ENCODE assay signal across 22 cellular contexts in the genomic region with DNA sequence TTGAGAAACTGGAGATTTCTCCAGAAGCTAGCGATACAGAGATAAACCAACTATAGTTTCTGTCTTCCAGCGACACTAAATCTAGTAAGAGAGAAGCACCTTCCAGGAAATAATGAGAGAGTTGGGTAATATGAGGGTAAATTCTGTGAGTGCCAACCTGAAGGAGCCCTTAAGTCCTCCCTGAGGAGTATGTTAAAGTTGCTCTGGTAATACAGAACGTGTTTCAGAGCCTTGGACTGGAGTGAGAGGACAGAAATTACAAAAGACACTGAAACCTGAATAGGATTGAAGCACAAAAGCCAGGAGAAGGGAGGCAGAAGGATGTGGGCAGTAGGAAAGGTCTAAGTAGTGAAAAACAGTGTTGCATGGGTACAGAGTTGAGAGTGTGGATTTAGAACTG. TPM values are rescaled to one million over a fixed set of nuclear protein-coding genes. Genes with fewer than 3 reads are reported as not detected.
DNase-seq lines count a peak whose midpoint lies in the region; ATAC-seq, FAIRE-seq and TF ChIP-seq lines count a peak whose summit lies in the region.
"Had no signal": no experiment of that assay in that cellular context is flagged by ENCODE, and none has a peak within 500 bp of the region (broad histone marks: within the 10 kb centered on the region; RNA-seq: fewer than 3 reads in every experiment).

No MANE protein-coding gene starts in this region.

- no peak for TF ChIP-seq RAD21 in K562 (CRISPR knock-in tag; conservative IDR thresholded peaks at IDR 0.05 in 1 of 2, IDR thresholded peaks at IDR 0.05 in 1 of 2)

- H3K9ac ChIP-seq in K562 (ENCODE audit: insufficient read depth in 1 of 2, low read depth in 2 of 2, low read length in 2 of 2), result no peak overlapping the region

- FAIRE-seq in K562 (lab: Jason Lieb, UNC), result peak; percentile 29
- FAIRE-seq: GM12891, GM18507, H54 had no signal

- H3K27ac ChIP-seq in K562 (ENCODE audit: extremely low read depth, low read depth, low read length) (no peak overlapping the region), lower lobe of right lung (no peak overlapping the region), upper lobe of left lung (peak overlapping the region in 2 of 4 donors; percentile 27 to 40)

- H4K20me1 ChIP-seq in K562 (replicated peaks; ENCODE audit: control insufficient read depth, insufficient read depth, low read length), result no peaks in the 10 kb centered on the region

- POLR2A ChIA-PET in K562 (lab: Yijun Ruan, JAX), result interaction anchor here (1.0 to 1.4 kb wide), 3 partner anchors 9 to 107 kb away, joined by 3 to 4 read pairs (median 3); a partner anchor contains a TSS

- ATAC-seq in K562, result no peak
- ATAC-seq in lower lobe of right lung, result peak; percentile 72 to 74
- ATAC-seq in upper lobe of left lung (ENCODE audit: low FRiP score in 2 of 2), result peak; percentile 34 to 44
- ATAC-seq in HG02885 (IDR thresholded peaks at IDR 0.05; ENCODE audit: poor library complexity, unreplicated experiment), result no peak
- ATAC-seq in GM21717 (IDR thresholded peaks at IDR 0.05; ENCODE audit: unreplicated experiment), result no peak

- H3K27me3 ChIP-seq in K562 (ENCODE audit: control insufficient read depth in 2 of 2, insufficient read depth in 2 of 2, low read length in 2 of 2) (no peaks in the 10 kb centered on the region), lower lobe of right lung (ENCODE audit: low read depth) (peaks cover 17% of the 10 kb centered on the region), upper lobe of left lung (no peaks in the 10 kb centered on the region)

- no peaks in the 10 kb centered on the region for H3K79me2 ChIP-seq in K562 (ENCODE audit: control insufficient read depth, insufficient read depth, low read length)

- peaks cover 8 to 11% of the 10 kb centered on the region in 2 experiments for H3K4me1 ChIP-seq in K562 (replicated peaks in 1 of 2; ENCODE audit: control insufficient read depth in 2 of 2, insufficient read depth in 2 of 2, low read length in 2 of 2)
- H3K4me1 ChIP-seq in lower lobe of right lung, result peaks cover 6% of the 10 kb centered on the region
- H3K4me1 ChIP-seq in upper lobe of left lung, result peaks cover 0 to 14% (median 0%) of the 10 kb centered on the region in 4 donors

- TF ChIP-seq CTCF in K562 (IDR thresholded peaks at IDR 0.05 in 2 of 3, conservative IDR thresholded peaks at IDR 0.05 in 1 of 3; ENCODE audit: insufficient read depth in 2 of 3, low read depth in 1 of 3, low read length in 3 of 3), result no peak
- TF ChIP-seq CTCF in lower lobe of right lung (IDR thresholded peaks at IDR 0.05), result no peak
- no peak for TF ChIP-seq CTCF in upper lobe of left lung (IDR thresholded peaks at IDR 0.05)

- DNase-seq in K562 (ENCODE audit: extremely low read depth in 1 of 4, low spot score in 3 of 4) (no peak), lower lobe of right lung (no peak), upper lobe of left lung (no peak), UCSD-AML1 (lab: John Stamatoyannopoulos, UW; ENCODE audit: unreplicated experiment) (no peak)
- DNase-seq: C1 segment of cervical spinal cord; Calu3; CD4-positive, alpha-beta memory T cell; COR-L47; DMS53; DMS79 treated with DMSO at 0.1 percent for 48 hours; GF-D8; GOT3; HFFc6 had no signal

- H3K4me2 ChIP-seq in K562 (ENCODE audit: insufficient read depth, low read length), result no peak overlapping the region

- TF ChIP-seq POLR2A in K562 (conservative IDR thresholded peaks at IDR 0.05), result no peak
- no peak for TF ChIP-seq POLR2A in upper lobe of left lung (IDR thresholded peaks at IDR 0.05)

- H3K9me1 ChIP-seq in K562 (ENCODE audit: control insufficient read depth, insufficient read depth, low read length), result no peaks in the 10 kb centered on the region

- no peaks in the 10 kb centered on the region for H3K36me3 ChIP-seq in K562 (ENCODE audit: control insufficient read depth, insufficient read depth, low read length)
- no peaks in the 10 kb centered on the region for H3K36me3 ChIP-seq in lower lobe of right lung
- no peaks in the 10 kb centered on the region for H3K36me3 ChIP-seq in upper lobe of left lung
- H3K36me3 ChIP-seq: HAP-1 had no signal

- H3K4me3 ChIP-seq in K562 (no peak overlapping the region), lower lobe of right lung (no peak overlapping the region), upper lobe of left lung (no peak overlapping the region)
- H3K4me3 ChIP-seq: HAP-1 had no signal

- TF ChIP-seq EP300 in K562 (IDR thresholded peaks at IDR 0.05; ENCODE audit: low read length) (no peak), upper lobe of left lung (IDR thresholded peaks at IDR 0.05) (peak in 1 of 4 donors; percentile 27)

- WGBS in K562 (ENCODE audit: insufficient coverage, low coverage, missing lambda C conversion rate), result 17% methylated on average over 3 of the region's 3 CpGs
- WGBS in upper lobe of left lung, 2 donors, result 58 to 69% methylated on average over 3 of the region's 3 CpGs

- intact Hi-C loops in K562 (cut with micrococcal nuclease) (loop anchor here (10.0 kb wide), 1 partner anchor 109 kb away; a partner anchor contains a TSS), lower lobe of right lung (cut with DNase I) (no loop called here)

- in situ Hi-C loops in K562 (cut with MboI), result no loop called here

- H3K9me3 ChIP-seq in K562 (replicated peaks; ENCODE audit: control insufficient read depth, insufficient read depth, low read depth, low read length) (no peaks in the 10 kb centered on the region), lower lobe of right lung (no peaks in the 10 kb centered on the region), upper lobe of left lung (no peaks in the 10 kb centered on the region)
- H3K9me3 ChIP-seq: HAP-1 had no signal

- CTCF ChIA-PET in K562 (lab: Yijun Ruan, JAX; ENCODE audit: low intra/inter-chr PET ratio), result no interaction called here

- no peak overlapping the region for H2AFZ ChIP-seq in K562 (ENCODE audit: low read depth, low read length)

- no TSS peak for BruUV-seq in K562 (replicated peaks; lab: Mats Ljungman, UMichigan)

TF ChIP-seq in K562, 482 proteins besides CTCF, POLR2A, EP300 and RAD21:
- TF ChIP-seq ZNF224 (CRISPR knock-in tag; IDR thresholded peaks at IDR 0.05) (no peak), NFIX (CRISPR knock-in tag; IDR thresholded peaks at IDR 0.05; ENCODE audit: low read depth) (no peak), ZNF696 (CRISPR knock-in tag; conservative IDR thresholded peaks at IDR 0.05) (no peak), ZNF561 (CRISPR knock-in tag; conservative IDR thresholded peaks at IDR 0.05) (no peak), HDGF (IDR thresholded peaks at IDR 0.05) (no peak), CREBBP (IDR thresholded peaks at IDR 0.05; ENCODE audit: low read depth, low read length) (no peak), RBM34 (IDR thresholded peaks at IDR 0.05; ENCODE audit: borderline replicate concordance, insufficient read depth, low read length) (no peak)
- TF ChIP-seq, protein P1, sequence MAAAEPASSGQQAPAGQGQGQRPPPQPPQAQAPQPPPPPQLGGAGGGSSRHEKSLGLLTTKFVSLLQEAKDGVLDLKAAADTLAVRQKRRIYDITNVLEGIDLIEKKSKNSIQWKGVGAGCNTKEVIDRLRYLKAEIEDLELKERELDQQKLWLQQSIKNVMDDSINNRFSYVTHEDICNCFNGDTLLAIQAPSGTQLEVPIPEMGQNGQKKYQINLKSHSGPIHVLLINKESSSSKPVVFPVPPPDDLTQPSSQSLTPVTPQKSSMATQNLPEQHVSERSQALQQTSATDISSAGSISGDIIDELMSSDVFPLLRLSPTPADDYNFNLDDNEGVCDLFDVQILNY (CRISPR knock-in tag; IDR thresholded peaks at IDR 0.05), result no peak

RNA-seq across cellular contexts. Expression of a gene that starts 59.8 kb away (rescaled TPM):
- total RNA-seq in K562 (2011; cell fraction: chromatin; rRNA removed; ENCODE audit: low replicate concordance), result 0.67 and 4.7 TPM in 2 replicates
- 0.79 and 2.0 TPM in 2 replicates for total RNA-seq in K562 (2011; cell fraction: nucleolus; rRNA removed)
- total RNA-seq in K562 (2011; cell fraction: nucleoplasm; rRNA removed), result 0.69 and 1.4 TPM in 2 replicates
- total RNA-seq in K562 (2014; rRNA removed) (1.1 and 2.3 TPM in 2 replicates), K562 (2014; rRNA removed; fragmentation: Illumina TruSeq; extraction: Trizol) (2.9 and 3.1 TPM in 2 replicates), K562 (2015; rRNA removed; fragmentation: Illumina TruSeq; extraction: Trizol) (1.9 and 2.2 TPM in 2 replicates), K562 (2021) (2.2 and 3.0 TPM in 2 replicates), lower lobe of right lung (2.6 TPM), upper lobe of left lung (1 to 10 TPM; 1.2 to 5.4 (median 1.7) TPM)
- polyA plus RNA-seq in K562 (2011; rRNA removed) (4.1 and 4.3 TPM in 2 replicates), K562 (2014; fragmentation: Illumina TruSeq; extraction: Trizol) (3.1 and 4.0 TPM in 2 replicates), K562 (2014; fragmentation: Nextera tagmentation; extraction: Ambion mirVana) (1 to 10 TPM; 3.9 to 5.3 TPM), K562 (2014; rRNA removed) (0.98 and 1.1 TPM in 2 replicates)
- 2.0 and 3.0 TPM in 2 replicates for polyA plus RNA-seq in K562 (2011; cell fraction: cytosol; rRNA removed)
- polyA plus RNA-seq in K562 (2011; cell fraction: nucleus; rRNA removed), result 2.0 and 2.8 TPM in 2 replicates
- 1.7 and 2.1 TPM in 2 replicates for polyA plus RNA-seq in K562 (2012)
- polyA minus RNA-seq in K562 (2011; rRNA and poly(A)+ RNA removed), result 1.3 and 3.1 TPM in 2 replicates
- not detected in 2 replicates for polyA minus RNA-seq in K562 (2011; cell fraction: cytosol; rRNA and poly(A)+ RNA removed)
- polyA minus RNA-seq in K562 (2011; cell fraction: nucleus; rRNA and poly(A)+ RNA removed), result 0.89 and 1.1 TPM in 2 replicates
- total RNA-seq: A172, G401, HFFc6 had no signal
- polyA plus RNA-seq: BJ had no signal

Comparison
In these comparisons a context has a peak if more than half of its experiments do, and no peak if none do; other contexts are left out.
1. ATAC-seq: peak in lower lobe of right lung (2 of 2) and upper lobe of left lung (2 of 2); none in K562 (single experiment), HG02885 (single experiment) and GM21717 (single experiment).